ENCODE assay signal across 2 cellular contexts in genomic region chr18:67651438-67651837, GRCh38.
TF ChIP-seq lines count a peak whose summit lies in the region.

No MANE protein-coding gene starts in this region.

TF ChIP-seq in GM23338, 12 proteins besides CTCF, POLR2A, EP300 and RAD21 (continued from another document):
- TF ChIP-seq ETS1 (IDR thresholded peaks at IDR 0.05) (no peak), JUNB (IDR thresholded peaks at IDR 0.05; ENCODE audit: unreplicated experiment) (no peak), NANOG (IDR thresholded peaks at IDR 0.05; ENCODE audit: borderline replicate concordance) (no peak), POLR2AphosphoS5 (IDR thresholded peaks at IDR 0.05; ENCODE audit: low read depth) (no peak), ZNF462 (CRISPR knock-in tag; IDR thresholded peaks at IDR 0.05) (no peak), ZNF114 (CRISPR knock-in tag; IDR thresholded peaks at IDR 0.05) (no peak)

TF ChIP-seq in H1, 55 proteins besides CTCF, POLR2A, EP300 and RAD21 (continued from another document):
- TF ChIP-seq BACH1 (IDR thresholded peaks at IDR 0.05; ENCODE audit: low read length) (no peak), TBP (IDR thresholded peaks at IDR 0.05; ENCODE audit: low read depth, low read length) (no peak), GTF2F1 (IDR thresholded peaks at IDR 0.05; ENCODE audit: borderline replicate concordance, low read depth, low read length) (no peak), USF2 (IDR thresholded peaks at IDR 0.05; ENCODE audit: low read length) (no peak), GABPA (IDR thresholded peaks at IDR 0.05; ENCODE audit: borderline replicate concordance, insufficient read depth, low read length) (no peak), SP2 (IDR thresholded peaks at IDR 0.05; ENCODE audit: low read length) (no peak), SP4 (IDR thresholded peaks at IDR 0.05; ENCODE audit: low read length) (no peak), EGR1 (IDR thresholded peaks at IDR 0.05; ENCODE audit: borderline replicate concordance, low read depth, low read length) (no peak), KDM1A (IDR thresholded peaks at IDR 0.05; ENCODE audit: borderline replicate concordance, low read length) (no peak), PHF8 (conservative IDR thresholded peaks at IDR 0.05; ENCODE audit: low read depth, low read length) (no peak)
